In genomic region chr20:47950103-47950502, GRCh38 we compare ENCODE assay signal across 13 cellular contexts.
A peak's percentile ranks its signal among the peaks of the same experiment; 100 is the strongest.
DNase-seq lines count a peak whose midpoint lies in the region; ATAC-seq and TF ChIP-seq lines count a peak whose summit lies in the region.
"Had no signal": no experiment of that assay in that cellular context is flagged by ENCODE, and none has a peak within 500 bp of the region (broad histone marks: within the 10 kb centered on the region; RNA-seq: fewer than 3 reads in every experiment).

No MANE protein-coding gene starts in this region.

- intact Hi-C loops in tibial artery (cut with DNase I; ENCODE audit: low total_unique reads): no loop called here

- H3K4me3 Mint-ChIP-seq in T-helper 2 cell treated with Interferon-gamma antibody and Interleukin-4, amounts not matched to agents 5 μg/mL and 100 μg/mL, for 36 hours: no peak overlapping the region
- H3K4me3 Mint-ChIP-seq: activated CD4-positive, alpha-beta T cell treated with anti-CD3 and anti-CD28 coated beads, Interleukin-2, amount 10 ng/mL, durations not matched to agents 24 days and 14 days; activated naive CD8-positive, alpha-beta T cell treated with anti-CD3 and anti-CD28 coated beads, Interleukin-2, amount 50 U/mL, for 24 hours; nephron progenitor cell had no signal

- H3K27me3 Mint-ChIP-seq in T-helper 2 cell treated with Interferon-gamma antibody and Interleukin-4, amounts not matched to agents 5 μg/mL and 100 μg/mL, for 36 hours (ENCODE audit: low read depth): peaks cover 3% of the 10 kb centered on the region
- H3K27me3 Mint-ChIP-seq: activated CD4-positive, alpha-beta T cell treated with anti-CD3 and anti-CD28 coated beads, Interleukin-2, amount 10 ng/mL, durations not matched to agents 24 days and 14 days had no signal

- TF ChIP-seq CTCF in tibial artery (IDR thresholded peaks at IDR 0.05): no peak

- no peak overlapping the region for H3K27ac Mint-ChIP-seq in T-helper 2 cell treated with Interferon-gamma antibody and Interleukin-4, amounts not matched to agents 5 μg/mL and 100 μg/mL, for 36 hours
- H3K27ac Mint-ChIP-seq: activated CD4-positive, alpha-beta T cell treated with anti-CD3 and anti-CD28 coated beads, Interleukin-2, amount 10 ng/mL, durations not matched to agents 24 days and 14 days; activated naive CD8-positive, alpha-beta T cell treated with anti-CD3 and anti-CD28 coated beads, Interleukin-2, amount 50 U/mL, for 24 hours; nephron progenitor cell had no signal

- H3K36me3 Mint-ChIP-seq in T-helper 2 cell treated with Interferon-gamma antibody and Interleukin-4, amounts not matched to agents 5 μg/mL and 100 μg/mL, for 36 hours (ENCODE audit: low read depth): no peaks in the 10 kb centered on the region

- H3K36me3 ChIP-seq in BLaER1 treated with 17β-estradiol and CSF1 and Interleukin-3, amounts not matched to agents 10 nM and 100 nM: no peaks in the 10 kb centered on the region
- no peaks in the 10 kb centered on the region for H3K36me3 ChIP-seq in tibial artery
- H3K36me3 ChIP-seq: uterus had no signal

- no peaks in the 10 kb centered on the region for H4K20me1 ChIP-seq in BLaER1 treated with 17β-estradiol and CSF1 and Interleukin-3, amounts not matched to agents 10 nM and 100 nM

- no peaks in the 10 kb centered on the region for H3K27me3 ChIP-seq in BLaER1 treated with 17β-estradiol and CSF1 and Interleukin-3, amounts not matched to agents 10 nM and 100 nM
- peaks cover 0 to 9% of the 10 kb centered on the region in 2 donors for H3K27me3 ChIP-seq in tibial artery
- H3K27me3 ChIP-seq: uterus had no signal

- H3K4me1 ChIP-seq in BLaER1 treated with 17β-estradiol and CSF1 and Interleukin-3, amounts not matched to agents 10 nM and 100 nM: peaks cover 42 to 63% (median 55%) of the 10 kb centered on the region in 10 experiments
- no peaks in the 10 kb centered on the region for H3K4me1 ChIP-seq in tibial artery
- H3K4me1 ChIP-seq: uterus had no signal

- H3K9me3 Mint-ChIP-seq in T-helper 2 cell treated with Interferon-gamma antibody and Interleukin-4, amounts not matched to agents 5 μg/mL and 100 μg/mL, for 36 hours: no peaks in the 10 kb centered on the region
- H3K9me3 Mint-ChIP-seq: activated CD4-positive, alpha-beta T cell treated with anti-CD3 and anti-CD28 coated beads, Interleukin-2, amount 10 ng/mL, durations not matched to agents 24 days and 14 days; activated naive CD8-positive, alpha-beta T cell treated with anti-CD3 and anti-CD28 coated beads, Interleukin-2, amount 50 U/mL, for 24 hours; nephron progenitor cell had no signal

- H3K27ac ChIP-seq in BLaER1 treated with 17β-estradiol and CSF1 and Interleukin-3, amounts not matched to agents 10 nM and 100 nM: peak overlapping the region in 8 of 11 experiments; percentile 6 to 68 (median 26); a peak in 9 of 22 replicates
- H3K27ac ChIP-seq in tibial artery: no peak overlapping the region
- H3K27ac ChIP-seq: uterus had no signal

- ATAC-seq in GM21447 (IDR thresholded peaks at IDR 0.05; ENCODE audit: unreplicated experiment): no peak
- ATAC-seq: activated naive CD8-positive, alpha-beta T cell treated with anti-CD3 and anti-CD28 coated beads, Interleukin-2, amount 50 U/mL, for 24 hours had no signal

- DNase-seq in LoVo (ENCODE audit: low spot score) (peak; percentile 74), anterior cingulate cortex (lab: John Stamatoyannopoulos, UW) (peak in 30 of 58 donors; percentile 13 to 78 (median 42)), left kidney (ENCODE audit: low read depth, low spot score) (peak; percentile 63), OCI-M2 (lab: John Stamatoyannopoulos, UW; ENCODE audit: unreplicated experiment) (no peak), tibial artery (no peak)
- DNase-seq in T-helper 2 cell treated with Interferon-gamma antibody and Interleukin-4, amounts not matched to agents 5 μg/mL and 100 μg/mL, for 36 hours (ENCODE audit: low spot score): no peak
- DNase-seq: activated CD4-positive, alpha-beta T cell treated with anti-CD3 and anti-CD28 coated beads, Interleukin-2, amount 10 ng/mL, durations not matched to agents 24 days and 14 days; activated naive CD8-positive, alpha-beta T cell treated with anti-CD3 and anti-CD28 coated beads, Interleukin-2, amount 50 U/mL, for 24 hours; KG1; nephron progenitor cell had no signal

- H3K9me3 ChIP-seq in BLaER1 treated with 17β-estradiol and CSF1 and Interleukin-3, amounts not matched to agents 10 nM and 100 nM (replicated peaks in 1 of 11): peaks cover 0 to 10% (median 0%) of the 10 kb centered on the region in 11 experiments; a peak in 3 of 22 replicates
- H3K9me3 ChIP-seq in tibial artery: no peaks in the 10 kb centered on the region
- H3K9me3 ChIP-seq: uterus had no signal

- H3K4me3 ChIP-seq in BLaER1 treated with 17β-estradiol and CSF1 and Interleukin-3, amounts not matched to agents 10 nM and 100 nM: no peak overlapping the region
- no peak overlapping the region for H3K4me3 ChIP-seq in tibial artery
- H3K4me3 ChIP-seq: uterus had no signal

- no peaks in the 10 kb centered on the region for H3K4me1 Mint-ChIP-seq in T-helper 2 cell treated with Interferon-gamma antibody and Interleukin-4, amounts not matched to agents 5 μg/mL and 100 μg/mL, for 36 hours (ENCODE audit: low read depth)
- H3K4me1 Mint-ChIP-seq: activated CD4-positive, alpha-beta T cell treated with anti-CD3 and anti-CD28 coated beads, Interleukin-2, amount 10 ng/mL, durations not matched to agents 24 days and 14 days; activated naive CD8-positive, alpha-beta T cell treated with anti-CD3 and anti-CD28 coated beads, Interleukin-2, amount 50 U/mL, for 24 hours had no signal

- peak overlapping the region in 10 of 11 experiments; percentile 4 to 60 (median 41); a peak in 19 of 22 replicates for H3K4me2 ChIP-seq in BLaER1 treated with 17β-estradiol and CSF1 and Interleukin-3, amounts not matched to agents 10 nM and 100 nM

- no peak overlapping the region for H3K9ac ChIP-seq in BLaER1 treated with 17β-estradiol and CSF1 and Interleukin-3, amounts not matched to agents 10 nM and 100 nM

Comparison
In these comparisons a context has a peak if more than half of its experiments do, and no peak if none do; other contexts are left out.
1. H3K27ac ChIP-seq: peak in BLaER1 treated with 17β-estradiol and CSF1 and Interleukin-3, amounts not matched to agents 10 nM and 100 nM (8 of 11); none in tibial artery (0 of 2).
2. DNase-seq: peak in LoVo (single experiment), anterior cingulate cortex (30 of 58) and left kidney (single experiment); none in OCI-M2 (single experiment), tibial artery (0 of 2) and T-helper 2 cell treated with Interferon-gamma antibody and Interleukin-4, amounts not matched to agents 5 μg/mL and 100 μg/mL, for 36 hours (single experiment).